Comparison of ENCODE assay signal across 3 cellular contexts in the genomic region with DNA sequence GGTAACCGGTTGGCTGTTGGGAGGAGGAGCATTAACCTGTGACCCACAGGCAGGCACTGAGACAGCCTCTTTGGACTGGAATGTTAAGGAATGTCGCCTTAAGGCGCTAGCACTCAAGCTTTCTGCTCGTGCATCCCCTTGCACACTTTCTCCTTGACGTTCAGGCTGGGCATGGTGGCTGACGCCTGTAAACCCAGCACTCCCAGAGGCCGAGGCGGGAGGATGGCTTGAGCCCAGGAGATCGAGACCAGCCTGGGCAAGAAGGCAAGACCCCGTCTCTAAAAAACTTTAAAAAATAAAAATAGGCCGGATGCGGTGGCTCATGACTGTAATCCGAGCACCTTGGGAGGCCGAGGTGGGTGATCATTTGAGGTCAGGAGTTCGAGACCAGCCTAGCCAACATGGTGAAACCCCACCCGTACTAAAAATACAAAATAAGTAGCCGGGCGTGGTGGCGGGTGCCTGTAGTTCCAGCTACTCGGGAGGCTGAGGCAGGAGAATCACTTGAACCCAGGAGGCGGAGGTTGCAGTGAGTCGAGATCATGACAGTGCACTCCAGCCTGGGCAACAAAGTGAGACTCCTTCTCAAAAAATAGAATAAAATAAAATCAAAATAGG.
TF ChIP-seq lines count a peak whose summit lies in the region.

No MANE protein-coding gene starts in this region.

TF ChIP-seq in A549, 52 proteins besides CTCF, POLR2A, EP300 and RAD21:
- TF ChIP-seq TFCP2L1 (CRISPR knock-in tag; IDR thresholded peaks at IDR 0.05) (no peak), ZFP36 (IDR thresholded peaks at IDR 0.05; ENCODE audit: borderline replicate concordance, partially characterized antibody) (no peak), HOXA7 (CRISPR knock-in tag; IDR thresholded peaks at IDR 0.05) (no peak), CEBPB (IDR thresholded peaks at IDR 0.05) (no peak), SMC3 (IDR thresholded peaks at IDR 0.05) (no peak), MAZ (IDR thresholded peaks at IDR 0.05; ENCODE audit: borderline replicate concordance, low read depth, low read length) (no peak), ZNF302 (CRISPR knock-in tag; IDR thresholded peaks at IDR 0.05) (no peak), RFX5 (IDR thresholded peaks at IDR 0.05) (no peak)
- TF ChIP-seq, protein P1, sequence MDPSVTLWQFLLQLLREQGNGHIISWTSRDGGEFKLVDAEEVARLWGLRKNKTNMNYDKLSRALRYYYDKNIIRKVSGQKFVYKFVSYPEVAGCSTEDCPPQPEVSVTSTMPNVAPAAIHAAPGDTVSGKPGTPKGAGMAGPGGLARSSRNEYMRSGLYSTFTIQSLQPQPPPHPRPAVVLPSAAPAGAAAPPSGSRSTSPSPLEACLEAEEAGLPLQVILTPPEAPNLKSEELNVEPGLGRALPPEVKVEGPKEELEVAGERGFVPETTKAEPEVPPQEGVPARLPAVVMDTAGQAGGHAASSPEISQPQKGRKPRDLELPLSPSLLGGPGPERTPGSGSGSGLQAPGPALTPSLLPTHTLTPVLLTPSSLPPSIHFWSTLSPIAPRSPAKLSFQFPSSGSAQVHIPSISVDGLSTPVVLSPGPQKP (IDR thresholded peaks at IDR 0.05; ENCODE audit: low read depth, low read length) = no peak
- TF ChIP-seq, protein P2, sequence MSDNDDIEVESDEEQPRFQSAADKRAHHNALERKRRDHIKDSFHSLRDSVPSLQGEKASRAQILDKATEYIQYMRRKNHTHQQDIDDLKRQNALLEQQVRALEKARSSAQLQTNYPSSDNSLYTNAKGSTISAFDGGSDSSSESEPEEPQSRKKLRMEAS (IDR thresholded peaks at IDR 0.05) = no peak
TF ChIP-seq in A549: peak in this region for 0.

TF ChIP-seq in HEK293, 187 proteins besides CTCF, POLR2A, EP300 and RAD21:
- TF ChIP-seq, protein P3, sequence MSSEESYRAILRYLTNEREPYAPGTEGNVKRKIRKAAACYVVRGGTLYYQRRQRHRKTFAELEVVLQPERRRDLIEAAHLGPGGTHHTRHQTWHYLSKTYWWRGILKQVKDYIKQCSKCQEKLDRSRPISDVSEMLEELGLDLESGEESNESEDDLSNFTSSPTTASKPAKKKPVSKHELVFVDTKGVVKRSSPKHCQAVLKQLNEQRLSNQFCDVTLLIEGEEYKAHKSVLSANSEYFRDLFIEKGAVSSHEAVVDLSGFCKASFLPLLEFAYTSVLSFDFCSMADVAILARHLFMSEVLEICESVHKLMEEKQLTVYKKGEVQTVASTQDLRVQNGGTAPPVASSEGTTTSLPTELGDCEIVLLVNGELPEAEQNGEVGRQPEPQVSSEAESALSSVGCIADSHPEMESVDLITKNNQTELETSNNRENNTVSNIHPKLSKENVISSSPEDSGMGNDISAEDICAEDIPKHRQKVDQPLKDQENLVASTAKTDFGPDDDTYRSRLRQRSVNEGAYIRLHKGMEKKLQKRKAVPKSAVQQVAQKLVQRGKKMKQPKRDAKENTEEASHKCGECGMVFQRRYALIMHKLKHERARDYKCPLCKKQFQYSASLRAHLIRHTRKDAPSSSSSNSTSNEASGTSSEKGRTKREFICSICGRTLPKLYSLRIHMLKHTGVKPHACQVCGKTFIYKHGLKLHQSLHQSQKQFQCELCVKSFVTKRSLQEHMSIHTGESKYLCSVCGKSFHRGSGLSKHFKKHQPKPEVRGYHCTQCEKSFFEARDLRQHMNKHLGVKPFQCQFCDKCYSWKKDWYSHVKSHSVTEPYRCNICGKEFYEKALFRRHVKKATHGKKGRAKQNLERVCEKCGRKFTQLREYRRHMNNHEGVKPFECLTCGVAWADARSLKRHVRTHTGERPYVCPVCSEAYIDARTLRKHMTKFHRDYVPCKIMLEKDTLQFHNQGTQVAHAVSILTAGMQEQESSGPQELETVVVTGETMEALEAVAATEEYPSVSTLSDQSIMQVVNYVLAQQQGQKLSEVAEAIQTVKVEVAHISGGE (tag by site-specific recombination; conservative IDR thresholded peaks at IDR 0.05; ENCODE audit: low read depth) = no peak
- TF ChIP-seq ZNF548 (tag by site-specific recombination; IDR thresholded peaks at IDR 0.05) = no peak
- TF ChIP-seq ZSCAN23 (tag by site-specific recombination; IDR thresholded peaks at IDR 0.05) = no peak
- no peak for TF ChIP-seq WT1 (tag by site-specific recombination; IDR thresholded peaks at IDR 0.05)
- no peak for TF ChIP-seq ZNF658 (tag by site-specific recombination; IDR thresholded peaks at IDR 0.05)
- TF ChIP-seq, protein P4, sequence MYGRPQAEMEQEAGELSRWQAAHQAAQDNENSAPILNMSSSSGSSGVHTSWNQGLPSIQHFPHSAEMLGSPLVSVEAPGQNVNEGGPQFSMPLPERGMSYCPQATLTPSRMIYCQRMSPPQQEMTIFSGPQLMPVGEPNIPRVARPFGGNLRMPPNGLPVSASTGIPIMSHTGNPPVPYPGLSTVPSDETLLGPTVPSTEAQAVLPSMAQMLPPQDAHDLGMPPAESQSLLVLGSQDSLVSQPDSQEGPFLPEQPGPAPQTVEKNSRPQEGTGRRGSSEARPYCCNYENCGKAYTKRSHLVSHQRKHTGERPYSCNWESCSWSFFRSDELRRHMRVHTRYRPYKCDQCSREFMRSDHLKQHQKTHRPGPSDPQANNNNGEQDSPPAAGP (tag by site-specific recombination; IDR thresholded peaks at IDR 0.05) = no peak
- TF ChIP-seq REPIN1 (tag by site-specific recombination; IDR thresholded peaks at IDR 0.05; ENCODE audit: low read depth) = no peak
- no peak for TF ChIP-seq ZNF239 (tag by site-specific recombination; IDR thresholded peaks at IDR 0.05)
- TF ChIP-seq ZNF785 (tag by site-specific recombination; IDR thresholded peaks at IDR 0.05) = no peak

TF ChIP-seq in GM12878, 131 proteins besides CTCF, POLR2A, EP300 and RAD21:
- TF ChIP-seq, protein P5, sequence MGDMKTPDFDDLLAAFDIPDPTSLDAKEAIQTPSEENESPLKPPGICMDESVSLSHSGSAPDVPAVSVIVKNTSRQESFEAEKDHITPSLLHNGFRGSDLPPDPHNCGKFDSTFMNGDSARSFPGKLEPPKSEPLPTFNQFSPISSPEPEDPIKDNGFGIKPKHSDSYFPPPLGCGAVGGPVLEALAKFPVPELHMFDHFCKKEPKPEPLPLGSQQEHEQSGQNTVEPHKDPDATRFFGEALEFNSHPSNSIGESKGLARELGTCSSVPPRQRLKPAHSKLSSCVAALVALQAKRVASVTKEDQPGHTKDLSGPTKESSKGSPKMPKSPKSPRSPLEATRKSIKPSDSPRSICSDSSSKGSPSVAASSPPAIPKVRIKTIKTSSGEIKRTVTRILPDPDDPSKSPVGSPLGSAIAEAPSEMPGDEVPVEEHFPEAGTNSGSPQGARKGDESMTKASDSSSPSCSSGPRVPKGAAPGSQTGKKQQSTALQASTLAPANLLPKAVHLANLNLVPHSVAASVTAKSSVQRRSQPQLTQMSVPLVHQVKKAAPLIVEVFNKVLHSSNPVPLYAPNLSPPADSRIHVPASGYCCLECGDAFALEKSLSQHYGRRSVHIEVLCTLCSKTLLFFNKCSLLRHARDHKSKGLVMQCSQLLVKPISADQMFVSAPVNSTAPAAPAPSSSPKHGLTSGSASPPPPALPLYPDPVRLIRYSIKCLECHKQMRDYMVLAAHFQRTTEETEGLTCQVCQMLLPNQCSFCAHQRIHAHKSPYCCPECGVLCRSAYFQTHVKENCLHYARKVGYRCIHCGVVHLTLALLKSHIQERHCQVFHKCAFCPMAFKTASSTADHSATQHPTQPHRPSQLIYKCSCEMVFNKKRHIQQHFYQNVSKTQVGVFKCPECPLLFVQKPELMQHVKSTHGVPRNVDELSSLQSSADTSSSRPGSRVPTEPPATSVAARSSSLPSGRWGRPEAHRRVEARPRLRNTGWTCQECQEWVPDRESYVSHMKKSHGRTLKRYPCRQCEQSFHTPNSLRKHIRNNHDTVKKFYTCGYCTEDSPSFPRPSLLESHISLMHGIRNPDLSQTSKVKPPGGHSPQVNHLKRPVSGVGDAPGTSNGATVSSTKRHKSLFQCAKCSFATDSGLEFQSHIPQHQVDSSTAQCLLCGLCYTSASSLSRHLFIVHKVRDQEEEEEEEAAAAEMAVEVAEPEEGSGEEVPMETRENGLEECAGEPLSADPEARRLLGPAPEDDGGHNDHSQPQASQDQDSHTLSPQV (IDR thresholded peaks at IDR 0.05) = no peak
- TF ChIP-seq, protein P1 (IDR thresholded peaks at IDR 0.05; ENCODE audit: low read depth, low read length) = no peak
- TF ChIP-seq SMAD5 (IDR thresholded peaks at IDR 0.05; ENCODE audit: low read depth) (no peak), ZNF217 (IDR thresholded peaks at IDR 0.05) (no peak), NR2F1 (conservative IDR thresholded peaks at IDR 0.05) (no peak), JUNB (IDR thresholded peaks at IDR 0.05) (no peak), SMARCA5 (IDR thresholded peaks at IDR 0.05) (no peak), HDGF (IDR thresholded peaks at IDR 0.05) (no peak), PAX8 (IDR thresholded peaks at IDR 0.05) (no peak), ZNF622 (IDR thresholded peaks at IDR 0.05) (no peak), STAT1 (conservative IDR thresholded peaks at IDR 0.05) (no peak), MXI1 (IDR thresholded peaks at IDR 0.05; ENCODE audit: low read depth, low read length) (no peak)
- TF ChIP-seq, protein P6, sequence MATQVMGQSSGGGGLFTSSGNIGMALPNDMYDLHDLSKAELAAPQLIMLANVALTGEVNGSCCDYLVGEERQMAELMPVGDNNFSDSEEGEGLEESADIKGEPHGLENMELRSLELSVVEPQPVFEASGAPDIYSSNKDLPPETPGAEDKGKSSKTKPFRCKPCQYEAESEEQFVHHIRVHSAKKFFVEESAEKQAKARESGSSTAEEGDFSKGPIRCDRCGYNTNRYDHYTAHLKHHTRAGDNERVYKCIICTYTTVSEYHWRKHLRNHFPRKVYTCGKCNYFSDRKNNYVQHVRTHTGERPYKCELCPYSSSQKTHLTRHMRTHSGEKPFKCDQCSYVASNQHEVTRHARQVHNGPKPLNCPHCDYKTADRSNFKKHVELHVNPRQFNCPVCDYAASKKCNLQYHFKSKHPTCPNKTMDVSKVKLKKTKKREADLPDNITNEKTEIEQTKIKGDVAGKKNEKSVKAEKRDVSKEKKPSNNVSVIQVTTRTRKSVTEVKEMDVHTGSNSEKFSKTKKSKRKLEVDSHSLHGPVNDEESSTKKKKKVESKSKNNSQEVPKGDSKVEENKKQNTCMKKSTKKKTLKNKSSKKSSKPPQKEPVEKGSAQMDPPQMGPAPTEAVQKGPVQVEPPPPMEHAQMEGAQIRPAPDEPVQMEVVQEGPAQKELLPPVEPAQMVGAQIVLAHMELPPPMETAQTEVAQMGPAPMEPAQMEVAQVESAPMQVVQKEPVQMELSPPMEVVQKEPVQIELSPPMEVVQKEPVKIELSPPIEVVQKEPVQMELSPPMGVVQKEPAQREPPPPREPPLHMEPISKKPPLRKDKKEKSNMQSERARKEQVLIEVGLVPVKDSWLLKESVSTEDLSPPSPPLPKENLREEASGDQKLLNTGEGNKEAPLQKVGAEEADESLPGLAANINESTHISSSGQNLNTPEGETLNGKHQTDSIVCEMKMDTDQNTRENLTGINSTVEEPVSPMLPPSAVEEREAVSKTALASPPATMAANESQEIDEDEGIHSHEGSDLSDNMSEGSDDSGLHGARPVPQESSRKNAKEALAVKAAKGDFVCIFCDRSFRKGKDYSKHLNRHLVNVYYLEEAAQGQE (IDR thresholded peaks at IDR 0.05; ENCODE audit: low read depth, low read length) = no peak
- TF ChIP-seq, protein P7, sequence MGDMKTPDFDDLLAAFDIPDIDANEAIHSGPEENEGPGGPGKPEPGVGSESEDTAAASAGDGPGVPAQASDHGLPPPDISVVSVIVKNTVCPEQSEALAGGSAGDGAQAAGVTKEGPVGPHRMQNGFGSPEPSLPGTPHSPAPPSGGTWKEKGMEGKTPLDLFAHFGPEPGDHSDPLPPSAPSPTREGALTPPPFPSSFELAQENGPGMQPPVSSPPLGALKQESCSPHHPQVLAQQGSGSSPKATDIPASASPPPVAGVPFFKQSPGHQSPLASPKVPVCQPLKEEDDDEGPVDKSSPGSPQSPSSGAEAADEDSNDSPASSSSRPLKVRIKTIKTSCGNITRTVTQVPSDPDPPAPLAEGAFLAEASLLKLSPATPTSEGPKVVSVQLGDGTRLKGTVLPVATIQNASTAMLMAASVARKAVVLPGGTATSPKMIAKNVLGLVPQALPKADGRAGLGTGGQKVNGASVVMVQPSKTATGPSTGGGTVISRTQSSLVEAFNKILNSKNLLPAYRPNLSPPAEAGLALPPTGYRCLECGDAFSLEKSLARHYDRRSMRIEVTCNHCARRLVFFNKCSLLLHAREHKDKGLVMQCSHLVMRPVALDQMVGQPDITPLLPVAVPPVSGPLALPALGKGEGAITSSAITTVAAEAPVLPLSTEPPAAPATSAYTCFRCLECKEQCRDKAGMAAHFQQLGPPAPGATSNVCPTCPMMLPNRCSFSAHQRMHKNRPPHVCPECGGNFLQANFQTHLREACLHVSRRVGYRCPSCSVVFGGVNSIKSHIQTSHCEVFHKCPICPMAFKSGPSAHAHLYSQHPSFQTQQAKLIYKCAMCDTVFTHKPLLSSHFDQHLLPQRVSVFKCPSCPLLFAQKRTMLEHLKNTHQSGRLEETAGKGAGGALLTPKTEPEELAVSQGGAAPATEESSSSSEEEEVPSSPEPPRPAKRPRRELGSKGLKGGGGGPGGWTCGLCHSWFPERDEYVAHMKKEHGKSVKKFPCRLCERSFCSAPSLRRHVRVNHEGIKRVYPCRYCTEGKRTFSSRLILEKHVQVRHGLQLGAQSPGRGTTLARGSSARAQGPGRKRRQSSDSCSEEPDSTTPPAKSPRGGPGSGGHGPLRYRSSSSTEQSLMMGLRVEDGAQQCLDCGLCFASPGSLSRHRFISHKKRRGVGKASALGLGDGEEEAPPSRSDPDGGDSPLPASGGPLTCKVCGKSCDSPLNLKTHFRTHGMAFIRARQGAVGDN (IDR thresholded peaks at IDR 0.05) = no peak
- TF ChIP-seq, protein P8, sequence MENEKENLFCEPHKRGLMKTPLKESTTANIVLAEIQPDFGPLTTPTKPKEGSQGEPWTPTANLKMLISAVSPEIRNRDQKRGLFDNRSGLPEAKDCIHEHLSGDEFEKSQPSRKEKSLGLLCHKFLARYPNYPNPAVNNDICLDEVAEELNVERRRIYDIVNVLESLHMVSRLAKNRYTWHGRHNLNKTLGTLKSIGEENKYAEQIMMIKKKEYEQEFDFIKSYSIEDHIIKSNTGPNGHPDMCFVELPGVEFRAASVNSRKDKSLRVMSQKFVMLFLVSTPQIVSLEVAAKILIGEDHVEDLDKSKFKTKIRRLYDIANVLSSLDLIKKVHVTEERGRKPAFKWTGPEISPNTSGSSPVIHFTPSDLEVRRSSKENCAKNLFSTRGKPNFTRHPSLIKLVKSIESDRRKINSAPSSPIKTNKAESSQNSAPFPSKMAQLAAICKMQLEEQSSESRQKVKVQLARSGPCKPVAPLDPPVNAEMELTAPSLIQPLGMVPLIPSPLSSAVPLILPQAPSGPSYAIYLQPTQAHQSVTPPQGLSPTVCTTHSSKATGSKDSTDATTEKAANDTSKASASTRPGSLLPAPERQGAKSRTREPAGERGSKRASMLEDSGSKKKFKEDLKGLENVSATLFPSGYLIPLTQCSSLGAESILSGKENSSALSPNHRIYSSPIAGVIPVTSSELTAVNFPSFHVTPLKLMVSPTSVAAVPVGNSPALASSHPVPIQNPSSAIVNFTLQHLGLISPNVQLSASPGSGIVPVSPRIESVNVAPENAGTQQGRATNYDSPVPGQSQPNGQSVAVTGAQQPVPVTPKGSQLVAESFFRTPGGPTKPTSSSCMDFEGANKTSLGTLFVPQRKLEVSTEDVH (IDR thresholded peaks at IDR 0.05; ENCODE audit: low read depth, partially characterized antibody) = no peak
- TF ChIP-seq, protein P9, sequence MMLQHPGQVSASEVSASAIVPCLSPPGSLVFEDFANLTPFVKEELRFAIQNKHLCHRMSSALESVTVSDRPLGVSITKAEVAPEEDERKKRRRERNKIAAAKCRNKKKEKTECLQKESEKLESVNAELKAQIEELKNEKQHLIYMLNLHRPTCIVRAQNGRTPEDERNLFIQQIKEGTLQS (IDR thresholded peaks at IDR 0.05; ENCODE audit: borderline replicate concordance, extremely low read depth, low read depth, low read length) = no peak
